ENCODE assay signal across 1 cellular context in genomic region chr7:76201732-76202665, GRCh38.
TF ChIP-seq lines count a peak whose summit lies in the region.

TSS of gene SRRM3 (plus strand) at chr7:76201896. CDS start at chr7:76235067, 33,171 bp downstream.

TF ChIP-seq in HepG2, 621 proteins besides CTCF, POLR2A, EP300 and RAD21 (continued from another document and continues in another):
- TF ChIP-seq ZBTB2 (CRISPR knock-in tag; IDR thresholded peaks at IDR 0.05; ENCODE audit: low read depth) = peak; percentile 91
- no peak for TF ChIP-seq MLLT10 (CRISPR knock-in tag; IDR thresholded peaks at IDR 0.05)
- peak; percentile 96 for TF ChIP-seq ZNF709 (CRISPR knock-in tag; IDR thresholded peaks at IDR 0.05)
- no peak for TF ChIP-seq PAWR (CRISPR knock-in tag; IDR thresholded peaks at IDR 0.05; ENCODE audit: borderline replicate concordance)
- no peak for TF ChIP-seq SETDB1 (CRISPR knock-in tag; IDR thresholded peaks at IDR 0.05; ENCODE audit: borderline replicate concordance)
- TF ChIP-seq ZNF841 (CRISPR knock-in tag; IDR thresholded peaks at IDR 0.05; ENCODE audit: borderline replicate concordance) = peak; percentile 98
- TF ChIP-seq KDM1A (CRISPR knock-in tag; IDR thresholded peaks at IDR 0.05) = peak; percentile 17; the same call in 1 of the 2 replicates
- TF ChIP-seq NBN (conservative IDR thresholded peaks at IDR 0.05) = no peak
- TF ChIP-seq TRAFD1 (CRISPR knock-in tag; IDR thresholded peaks at IDR 0.05; ENCODE audit: borderline replicate concordance) = no peak
- no peak for TF ChIP-seq ZFP36 (IDR thresholded peaks at IDR 0.05; ENCODE audit: borderline replicate concordance, low read depth, low read length, partially characterized antibody)
- TF ChIP-seq MLX (CRISPR knock-in tag; IDR thresholded peaks at IDR 0.05) = no peak
- TF ChIP-seq LRRFIP1 (CRISPR knock-in tag; conservative IDR thresholded peaks at IDR 0.05) = peak; percentile 93
- peak; percentile 97 for TF ChIP-seq ZBTB44 (CRISPR knock-in tag; IDR thresholded peaks at IDR 0.05)
- peak; percentile 89; the same call in 1 of the 2 replicates for TF ChIP-seq HMGXB3 (CRISPR knock-in tag; IDR thresholded peaks at IDR 0.05; ENCODE audit: borderline replicate concordance)
- TF ChIP-seq MIXL1 (CRISPR knock-in tag; IDR thresholded peaks at IDR 0.05) = peak; percentile 82; the same call in 1 of the 2 replicates
- peak; percentile 87; the same call in 1 of the 2 replicates for TF ChIP-seq ZNF761 (CRISPR knock-in tag; conservative IDR thresholded peaks at IDR 0.05)
- peak; percentile 88 for TF ChIP-seq TFE3 (CRISPR knock-in tag; IDR thresholded peaks at IDR 0.05)
- TF ChIP-seq CEBPZ (IDR thresholded peaks at IDR 0.05; ENCODE audit: low read length) = no peak
- peak; percentile 34; the same call in 1 of the 2 replicates for TF ChIP-seq ZNF317 (CRISPR knock-in tag; IDR thresholded peaks at IDR 0.05)
- no peak for TF ChIP-seq TBP (CRISPR knock-in tag; IDR thresholded peaks at IDR 0.05)
- peak; percentile 71; the same call in 1 of the 2 replicates for TF ChIP-seq ZFY (CRISPR knock-in tag; IDR thresholded peaks at IDR 0.05)
- TF ChIP-seq ONECUT2 (CRISPR knock-in tag; IDR thresholded peaks at IDR 0.05) = peak; percentile 31; the same call in 1 of the 2 replicates
- no peak for TF ChIP-seq MATR3 (CRISPR knock-in tag; IDR thresholded peaks at IDR 0.05)
- TF ChIP-seq CCAR2 (optimal IDR thresholded peaks at IDR 0.05; ENCODE audit: low read depth, low read length) = no peak
- no peak for TF ChIP-seq GMEB1 (CRISPR knock-in tag; IDR thresholded peaks at IDR 0.05; ENCODE audit: borderline replicate concordance)
- TF ChIP-seq NR0B2 (CRISPR knock-in tag; IDR thresholded peaks at IDR 0.05) = peak; percentile 93
- TF ChIP-seq PHB2 (IDR thresholded peaks at IDR 0.05; ENCODE audit: partially characterized antibody) = no peak
- TF ChIP-seq ZNF225 (CRISPR knock-in tag; IDR thresholded peaks at IDR 0.05) = peak; percentile 71; the same call in 1 of the 2 replicates
- peak; percentile 99 for TF ChIP-seq TSC22D2 (CRISPR knock-in tag; IDR thresholded peaks at IDR 0.05; ENCODE audit: borderline replicate concordance)
- TF ChIP-seq REXO4 (CRISPR knock-in tag; IDR thresholded peaks at IDR 0.05; ENCODE audit: borderline replicate concordance) = no peak
- TF ChIP-seq ZNF562 (CRISPR knock-in tag; IDR thresholded peaks at IDR 0.05; ENCODE audit: borderline replicate concordance) = peak; percentile 80
- no peak; the same call in 1 of the 2 replicates for TF ChIP-seq ZNF3 (CRISPR knock-in tag; IDR thresholded peaks at IDR 0.05)
- peak; percentile 70; the same call in 1 of the 2 replicates for TF ChIP-seq MYC (CRISPR knock-in tag; IDR thresholded peaks at IDR 0.05; ENCODE audit: borderline replicate concordance)
- no peak for TF ChIP-seq ZNF207 (IDR thresholded peaks at IDR 0.05; ENCODE audit: borderline replicate concordance)
- no peak for TF ChIP-seq ZNF101 (CRISPR knock-in tag; IDR thresholded peaks at IDR 0.05; ENCODE audit: borderline replicate concordance, low read depth)
- TF ChIP-seq RBAK (CRISPR knock-in tag; IDR thresholded peaks at IDR 0.05) = no peak
- TF ChIP-seq ARNTL (CRISPR knock-in tag; IDR thresholded peaks at IDR 0.05) = 0 out of 2 replicates have a peak, but pooled peaks have one; percentile 43
- TF ChIP-seq ERF (CRISPR knock-in tag; IDR thresholded peaks at IDR 0.05) = peak; percentile 99
- no peak for TF ChIP-seq PLSCR1 (CRISPR knock-in tag; IDR thresholded peaks at IDR 0.05; ENCODE audit: borderline replicate concordance)
